Comparison of ENCODE assay signal across 9 cellular contexts in the genomic region with DNA sequence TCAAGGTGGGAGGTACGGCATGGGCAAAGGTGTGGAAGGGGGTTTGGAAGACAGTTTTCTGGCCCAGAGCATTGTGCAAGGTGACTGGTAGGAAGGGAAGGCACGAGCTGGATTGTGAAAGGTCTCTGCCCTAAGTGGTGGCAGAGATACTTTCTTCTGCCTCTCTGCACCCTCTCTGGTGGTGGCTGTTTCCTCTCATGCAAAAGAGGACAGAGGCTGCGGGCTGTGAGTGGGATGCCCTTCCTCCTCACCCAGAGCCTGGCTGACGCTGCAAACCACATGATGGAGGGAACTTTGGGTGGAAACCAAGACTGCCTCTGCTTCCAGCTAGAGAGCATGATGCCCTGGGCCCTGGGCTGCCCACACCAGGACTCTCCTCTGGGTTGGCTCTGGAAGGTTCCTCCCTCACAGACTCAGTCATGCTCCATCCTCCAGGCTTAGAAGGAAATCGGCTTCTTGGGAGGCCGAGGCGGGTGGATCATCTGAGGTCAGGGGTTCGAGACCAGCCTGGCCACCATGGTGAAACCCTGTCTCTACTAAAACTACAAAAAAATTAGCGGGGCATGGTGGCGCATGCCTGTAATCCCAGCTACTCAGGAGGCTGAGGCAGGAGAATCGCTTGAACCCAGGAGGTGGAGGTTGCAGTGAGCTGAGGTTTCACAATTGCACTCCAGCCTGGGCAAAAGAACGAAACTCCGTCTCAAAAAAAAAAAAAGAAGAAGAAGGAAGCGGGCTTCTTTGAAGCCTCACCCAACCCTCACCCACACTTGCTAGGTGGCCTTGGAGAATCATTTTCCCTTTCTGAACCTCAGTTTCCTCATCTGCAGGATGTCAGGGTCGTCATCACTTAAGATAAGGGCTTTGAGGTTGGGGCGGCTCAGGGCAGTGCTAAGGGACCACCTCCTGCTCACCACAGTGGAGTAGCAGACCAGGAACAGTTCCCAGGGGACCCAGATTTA. TPM values are rescaled to one million over a fixed set of nuclear protein-coding genes. Genes with fewer than 3 reads are reported as not detected.
DNase-seq lines count a peak whose midpoint lies in the region; ATAC-seq and TF ChIP-seq lines count a peak whose summit lies in the region.
"Had no signal": no experiment of that assay in that cellular context is flagged by ENCODE, and none has a peak within 500 bp of the region (broad histone marks: within the 10 kb centered on the region; RNA-seq: fewer than 3 reads in every experiment).

No MANE protein-coding gene starts in this region.

- 47% methylated on average over 16 of the region's 16 CpGs for WGBS in thymus
- WGBS in mesendoderm (ENCODE audit: extremely low coverage, insufficient coverage, low lambda C conversion rate), result no CpG with 5 or more reads among the region's 16 CpGs

- H3K18ac ChIP-seq in mesendoderm (ENCODE audit: low read length), result no peak overlapping the region

- TF ChIP-seq CTCF in PC-9 (conservative IDR thresholded peaks at IDR 0.05), result no peak

- POLR2A ChIA-PET in PC-9 (lab: Charles Lee; ENCODE audit: unreplicated experiment), result no interaction called here

- peak; percentile 88 for DNase-seq in KBM-7
- peak; percentile 49 for DNase-seq in activated T-cell treated with anti-CD3 and anti-CD28 coated beads for 4 hours
- DNase-seq in medulla oblongata (ENCODE audit: extremely low spot score), result peak; percentile 81
- no peak for DNase-seq in mesendoderm
- DNase-seq in PC-9, result no peak
- DNase-seq in dedifferentiated amniotic fluid mesenchymal stem cell (ENCODE audit: extremely low spot score), result no peak

- no peak overlapping the region for H2BK15ac ChIP-seq in mesendoderm (replicated peaks; ENCODE audit: low read depth)

- CTCF ChIA-PET in PC-9 (lab: Charles Lee), result no interaction called here

- peak; percentile 57 for ATAC-seq in GM21360 (IDR thresholded peaks at IDR 0.05; ENCODE audit: unreplicated experiment)

- H3K27me3 ChIP-seq in thymus (ENCODE audit: control insufficient read depth, insufficient read depth) (no peaks in the 10 kb centered on the region), mesendoderm (ENCODE audit: insufficient read depth, low read length, poor library complexity) (no peaks in the 10 kb centered on the region), PC-9 (ENCODE audit: insufficient read depth, low read depth) (peaks cover 4% of the 10 kb centered on the region; the same call in 1 of the 2 replicates)

- H3K4ac ChIP-seq in mesendoderm (ENCODE audit: low read depth, low read length), result no peak overlapping the region

- H2BK120ac ChIP-seq in mesendoderm (ENCODE audit: low read depth, low read length), result no peak overlapping the region

- no TSS peak for BruUV-seq in PC-9 (replicated peaks; lab: Mats Ljungman, UMichigan)

- peak overlapping the region; percentile 70 for H3K27ac ChIP-seq in thymus (ENCODE audit: low read depth)
- H3K27ac ChIP-seq in mesendoderm (ENCODE audit: low read depth, low read length), result no peak overlapping the region
- H3K27ac ChIP-seq in PC-9, result no peak overlapping the region

- H3K56ac ChIP-seq in mesendoderm (ENCODE audit: low read length), result no peak overlapping the region

- H3K36me3 ChIP-seq in thymus (ENCODE audit: control insufficient read depth, insufficient read depth) (no peaks in the 10 kb centered on the region), mesendoderm (ENCODE audit: control insufficient read depth, insufficient read depth, low read length) (no peaks in the 10 kb centered on the region), PC-9 (ENCODE audit: low read depth) (no peaks in the 10 kb centered on the region)

- H2BK5ac ChIP-seq in mesendoderm (ENCODE audit: low read length), result no peak overlapping the region

- no peak overlapping the region for H3K9ac ChIP-seq in mesendoderm (ENCODE audit: low read length)

- H3K9me3 ChIP-seq in thymus (ENCODE audit: control insufficient read depth), result no peaks in the 10 kb centered on the region
- H3K9me3 ChIP-seq in PC-9 (ENCODE audit: insufficient read depth, low read depth), result no peaks in the 10 kb centered on the region

- H3K79me1 ChIP-seq in mesendoderm (ENCODE audit: low read length), result no peaks in the 10 kb centered on the region

- no peak overlapping the region for H2AK5ac ChIP-seq in mesendoderm (ENCODE audit: low read length)

- intact Hi-C loops in PC-9 (cut with micrococcal nuclease; ENCODE audit: unreplicated experiment), result no loop called here

- no peaks in the 10 kb centered on the region for H3F3A ChIP-seq in PC-9 (ENCODE audit: insufficient read depth, low read depth)

- no peak overlapping the region for H2AFZ ChIP-seq in PC-9

- no peaks in the 10 kb centered on the region for H3K79me2 ChIP-seq in mesendoderm (ENCODE audit: control insufficient read depth, insufficient read depth, low read length)
- no peaks in the 10 kb centered on the region for H3K79me2 ChIP-seq in PC-9 (ENCODE audit: low read depth)

- H3K4me1 ChIP-seq in thymus (ENCODE audit: control insufficient read depth, insufficient read depth, low read length) (peaks cover 15% of the 10 kb centered on the region), mesendoderm (ENCODE audit: control insufficient read depth, low read depth, low read length) (no peaks in the 10 kb centered on the region), PC-9 (replicated peaks; ENCODE audit: insufficient read depth) (no peaks in the 10 kb centered on the region)

- H4K5ac ChIP-seq in mesendoderm (ENCODE audit: low read length), result no peak overlapping the region

- H3K4me2 ChIP-seq in mesendoderm (ENCODE audit: low read length) (no peak overlapping the region), PC-9 (no peak overlapping the region)

- H3K9me2 ChIP-seq in PC-9 (ENCODE audit: insufficient read depth), result no peaks in the 10 kb centered on the region

- H3K4me3 ChIP-seq in thymus (ENCODE audit: low read length) (no peak overlapping the region), mesendoderm (ENCODE audit: low read length) (no peak overlapping the region), PC-9 (no peak overlapping the region)

- in situ Hi-C loops in KBM-7 (cut with MboI; ENCODE audit: low pct_unique_long_range_greater_than_20kb, low sequenced_read_pairs), result no loop called here

- H4K8ac ChIP-seq in mesendoderm (ENCODE audit: low read depth, low read length), result no peak overlapping the region

- no peaks in the 10 kb centered on the region for H4K20me1 ChIP-seq in PC-9 (ENCODE audit: insufficient read depth)

- H3K23ac ChIP-seq in mesendoderm (ENCODE audit: low read length), result no peak overlapping the region

RNA-seq across cellular contexts. Expression of a gene that starts 8.3 kb away (rescaled TPM):
- 54.8 TPM for polyA plus RNA-seq in thymus
- polyA plus RNA-seq in mesendoderm (2013, experiment 1 of 2), result 0.14 TPM
- polyA plus RNA-seq in mesendoderm (2013, experiment 2 of 2), result 0.38 TPM
- total RNA-seq in PC-9 (2021), result not detected in 2 replicates
- total RNA-seq: NCI-H460 had no signal

Comparison
In these comparisons a context has a peak if more than half of its experiments do, and no peak if none do; other contexts are left out.
1. DNase-seq: peak in KBM-7 (single experiment), activated T-cell treated with anti-CD3 and anti-CD28 coated beads for 4 hours (single experiment) and medulla oblongata (single experiment); none in mesendoderm (single experiment), PC-9 (0 of 2) and dedifferentiated amniotic fluid mesenchymal stem cell (single experiment).